4 cellular contexts compared by ENCODE assay signal in genomic region chr6:16212276-16212675, GRCh38. TPM values are rescaled to one million over a fixed set of nuclear protein-coding genes. Genes with fewer than 3 reads are reported as not detected.
"Had no signal": no experiment of that assay in that cellular context is flagged by ENCODE, and none has a peak within 500 bp of the region (broad histone marks: within the 10 kb centered on the region; RNA-seq: fewer than 3 reads in every experiment).

No MANE protein-coding gene starts in this region.

- H3K4me3 ChIP-seq: GM12878 had no signal

- ATAC-seq: GM12878 had no signal

- DNase-seq: GDM1, GF-D8 had no signal

RNA-seq across cellular contexts. Expression of gene GMPR, which starts 26.1 kb away (rescaled TPM):
- total RNA-seq: G401 had no signal
